In the genomic region with DNA sequence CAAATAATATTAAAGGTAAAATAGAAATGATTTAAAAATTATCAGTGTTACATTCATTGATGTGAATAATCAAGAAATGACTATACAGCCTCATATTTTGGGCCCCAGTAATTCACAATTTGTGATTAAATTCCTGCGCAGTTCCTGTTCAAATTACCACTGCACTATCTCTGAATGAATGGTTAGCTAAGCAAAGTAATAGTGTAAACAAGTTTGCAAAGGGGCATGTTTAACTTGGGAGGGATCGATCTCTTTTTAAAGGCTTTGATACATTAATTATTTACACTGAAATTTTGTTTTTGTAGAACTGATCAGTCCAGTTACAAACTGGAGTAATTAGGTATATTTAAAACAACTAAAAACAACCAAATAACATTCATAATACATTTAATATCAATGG, we compare ENCODE assay signal across 9 cellular contexts.
"Had no signal": no experiment of that assay in that cellular context is flagged by ENCODE, and none has a peak within 500 bp of the region (broad histone marks: within the 10 kb centered on the region; RNA-seq: fewer than 3 reads in every experiment).

No MANE protein-coding gene starts in this region.

- ATAC-seq: HCT116, K562 had no signal

- H3K4me3 Mint-ChIP-seq: HFFc6 had no signal

- FAIRE-seq: K562 had no signal

- H3K9me3 Mint-ChIP-seq: HFFc6 had no signal

- H3K36me3 ChIP-seq: HAP-1 had no signal

- H3K4me3 ChIP-seq: GM23248, HAP-1, K562 had no signal

- H3K9ac ChIP-seq: GM23248 had no signal

- DNase-seq: GM23248, GOT3, H7, HFFc6, IMR-90 had no signal

- H3K27ac ChIP-seq: GM23248, HL-60 had no signal

- H3K27ac Mint-ChIP-seq: HFFc6 had no signal

- H2AFZ ChIP-seq: GM23248 had no signal

- H3K9me3 ChIP-seq: HAP-1 had no signal
